In the genomic region with DNA sequence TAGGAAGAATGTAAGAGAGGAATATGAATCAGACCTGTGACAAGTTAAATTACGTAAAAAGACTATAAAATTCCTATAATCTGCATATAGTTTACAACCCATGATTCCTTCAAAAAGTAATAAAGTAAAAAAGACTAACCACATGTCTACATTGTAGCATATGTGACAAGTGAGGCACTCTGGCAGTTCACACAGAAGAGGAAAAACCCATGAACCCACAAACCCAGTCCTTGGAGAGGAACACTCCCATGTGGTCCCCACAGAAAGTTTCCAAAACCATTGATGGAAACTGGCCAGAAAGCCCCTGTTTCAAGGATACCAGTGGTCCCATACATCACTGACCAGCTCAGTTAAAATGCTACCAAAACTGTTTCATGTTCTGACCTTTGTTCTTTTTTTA, we compare ENCODE assay signal across 28 cellular contexts. TPM values are rescaled to one million over a fixed set of nuclear protein-coding genes. Genes with fewer than 3 reads are reported as not detected.
DNase-seq lines count a peak whose midpoint lies in the region; ATAC-seq, FAIRE-seq and TF ChIP-seq lines count a peak whose summit lies in the region.
"Had no signal": no experiment of that assay in that cellular context is flagged by ENCODE, and none has a peak within 500 bp of the region (broad histone marks: within the 10 kb centered on the region; RNA-seq: fewer than 3 reads in every experiment).

No MANE protein-coding gene starts in this region.

- TF ChIP-seq CTCF in Panc1 (IDR thresholded peaks at IDR 0.05) (no peak), fibroblast of villous mesenchyme (IDR thresholded peaks at IDR 0.05; ENCODE audit: insufficient read depth, low read depth, low read length) (no peak)

- no peak for FAIRE-seq in small intestine (lab: Jason Lieb, UNC)
- FAIRE-seq: HepG2 had no signal

- BruUV-seq in Panc1 (replicated peaks; lab: Mats Ljungman, UMichigan): no TSS peak

- H3K36me3 ChIP-seq in Panc1 (ENCODE audit: control insufficient read depth, insufficient read depth, low read length) (no peaks in the 10 kb centered on the region), small intestine (ENCODE audit: control insufficient read depth in 2 of 2, insufficient read depth in 2 of 2, low read length in 2 of 2) (no peaks in the 10 kb centered on the region)
- H3K36me3 ChIP-seq: brain microvascular endothelial cell, colonic mucosa, HAP-1, ovary, thyroid gland had no signal

- H3K27me3 ChIP-seq in Panc1 (ENCODE audit: control insufficient read depth, insufficient read depth, low read length) (no peaks in the 10 kb centered on the region), small intestine (ENCODE audit: control insufficient read depth in 2 of 2, insufficient read depth in 2 of 2, low read length in 2 of 2) (no peaks in the 10 kb centered on the region)
- H3K27me3 ChIP-seq: brain microvascular endothelial cell, colonic mucosa, foreskin keratinocyte, ovary, thyroid gland had no signal

- H3K9me3 ChIP-seq in Panc1 (ENCODE audit: control insufficient read depth, insufficient read depth, low read depth, low read length) (no peaks in the 10 kb centered on the region), small intestine (ENCODE audit: control insufficient read depth, low read depth) (no peaks in the 10 kb centered on the region)
- H3K9me3 ChIP-seq: colonic mucosa, HAP-1, ovary, thyroid gland had no signal

- peaks cover 10% of the 10 kb centered on the region for H3K36me3 Mint-ChIP-seq in activated naive CD4-positive, alpha-beta T cell treated with anti-CD3 and anti-CD28 coated beads for 36 hours (ENCODE audit: low read depth)
- H3K36me3 Mint-ChIP-seq in stimulated activated naive B cell treated with anti-CD40 and anti-IgM and Interleukin-4, amounts not matched to agents 10 μg/mL and 1 μg/mL and 100 μg/mL, for 72 hours: peaks cover 3 to 6% of the 10 kb centered on the region in 2 donors
- H3K36me3 Mint-ChIP-seq: immature natural killer cell had no signal

- intact Hi-C loops in activated naive CD4-positive, alpha-beta T cell treated with anti-CD3 and anti-CD28 coated beads for 36 hours (cut with micrococcal nuclease): no loop called here
- intact Hi-C loops in Panc1 (cut with micrococcal nuclease; ENCODE audit: unreplicated experiment): no loop called here

- no peak for ATAC-seq in Panc1
- ATAC-seq in stimulated activated naive B cell treated with anti-CD40 and anti-IgM and Interleukin-4, amounts not matched to agents 10 μg/mL and 1 μg/mL and 100 μg/mL, for 72 hours (replicated peaks): peak; percentile 54 to 68
- ATAC-seq: foreskin keratinocyte; HepG2; left lobe of liver; naive thymus-derived CD4-positive, alpha-beta T cell had no signal

- no peaks in the 10 kb centered on the region for H3K27me3 Mint-ChIP-seq in activated naive CD4-positive, alpha-beta T cell treated with anti-CD3 and anti-CD28 coated beads for 36 hours (ENCODE audit: low read depth)
- no peaks in the 10 kb centered on the region for H3K27me3 Mint-ChIP-seq in stimulated activated naive B cell treated with anti-CD40 and anti-IgM and Interleukin-4, amounts not matched to agents 10 μg/mL and 1 μg/mL and 100 μg/mL, for 72 hours
- H3K27me3 Mint-ChIP-seq: naive thymus-derived CD4-positive, alpha-beta T cell had no signal

- peak overlapping the region; percentile 4 for H3K27ac Mint-ChIP-seq in activated naive CD4-positive, alpha-beta T cell treated with anti-CD3 and anti-CD28 coated beads for 36 hours
- H3K27ac Mint-ChIP-seq in stimulated activated naive B cell treated with anti-CD40 and anti-IgM and Interleukin-4, amounts not matched to agents 10 μg/mL and 1 μg/mL and 100 μg/mL, for 72 hours: peak overlapping the region; percentile 51

- H3K27ac ChIP-seq in Panc1 (ENCODE audit: low read length): peak overlapping the region; percentile 3; the same call in 1 of the 2 replicates
- H3K27ac ChIP-seq in small intestine (ENCODE audit: low read depth in 1 of 2, low read length in 1 of 2): peak overlapping the region in 1 of 2 donors; percentile 49
- H3K27ac ChIP-seq: brain microvascular endothelial cell, colonic mucosa, foreskin keratinocyte, ovary, thyroid gland had no signal

- H3K4me3 Mint-ChIP-seq in activated naive CD4-positive, alpha-beta T cell treated with anti-CD3 and anti-CD28 coated beads for 36 hours: no peak overlapping the region
- peak overlapping the region in 1 of 2 donors; percentile 59 for H3K4me3 Mint-ChIP-seq in stimulated activated naive B cell treated with anti-CD40 and anti-IgM and Interleukin-4, amounts not matched to agents 10 μg/mL and 1 μg/mL and 100 μg/mL, for 72 hours

- no peaks in the 10 kb centered on the region for H3K9me3 Mint-ChIP-seq in activated naive CD4-positive, alpha-beta T cell treated with anti-CD3 and anti-CD28 coated beads for 36 hours
- H3K9me3 Mint-ChIP-seq in stimulated activated naive B cell treated with anti-CD40 and anti-IgM and Interleukin-4, amounts not matched to agents 10 μg/mL and 1 μg/mL and 100 μg/mL, for 72 hours: no peaks in the 10 kb centered on the region
- H3K9me3 Mint-ChIP-seq: immature natural killer cell; naive thymus-derived CD4-positive, alpha-beta T cell had no signal

- POLR2A ChIA-PET in Panc1 (lab: Charles Lee): no interaction called here

- H3K4me3 ChIP-seq in Panc1 (ENCODE audit: low read depth in 2 of 2, low read length in 2 of 2) (no peak overlapping the region), fibroblast of villous mesenchyme (ENCODE audit: low read depth, low read length) (no peak overlapping the region), small intestine (ENCODE audit: low read depth in 1 of 2, low read length in 2 of 2) (no peak overlapping the region)
- H3K4me3 ChIP-seq: colonic mucosa, HAP-1, ovary, thyroid gland had no signal

- CTCF ChIA-PET in activated naive CD4-positive, alpha-beta T cell treated with anti-CD3 and anti-CD28 coated beads for 36 hours (lab: Charles Lee): no interaction called here
- CTCF ChIA-PET in Panc1 (lab: Charles Lee): no interaction called here

- DNase-seq in activated naive CD4-positive, alpha-beta T cell treated with anti-CD3 and anti-CD28 coated beads for 36 hours: no peak
- DNase-seq in activated naive CD4-positive, alpha-beta T cell treated with anti-CD3 and anti-CD28 coated beads, Interleukin-2, amount 50 U/mL, for 16 hours: no peak
- DNase-seq in Panc1 (ENCODE audit: low read depth, low spot score): no peak
- peak; percentile 7 for DNase-seq in fibroblast of villous mesenchyme (ENCODE audit: low read depth)
- DNase-seq in stimulated activated naive B cell treated with anti-CD40 and anti-IgM and Interleukin-4, amounts not matched to agents 10 μg/mL and 1 μg/mL and 100 μg/mL, for 72 hours: peak; percentile 31
- DNase-seq in small intestine: no peak
- DNase-seq in NCI-H1105 treated with DMSO at 0.1 percent for 48 hours (lab: John Stamatoyannopoulos, UW): no peak
- DNase-seq in activated gamma-delta T cell (lab: John Stamatoyannopoulos, UW): no peak
- DNase-seq: ACHN; brain microvascular endothelial cell; C1 segment of cervical spinal cord; colonic mucosa; effector memory CD4-positive, alpha-beta T cell; foreskin keratinocyte; immature natural killer cell; mesenchymal stem cell; naive thymus-derived CD4-positive, alpha-beta T cell; NCI-H2081 treated with DMSO at 0.1 percent for 48 hours; NCI-H774; ovary; right cardiac atrium; stimulated activated CD4-positive, alpha-beta T cell treated with anti-CD3 and anti-CD28 coated beads, Interleukin-4, amount 100 ng/mL, for 1 hour; stimulated activated naive CD4-positive, alpha-beta T cell treated with Interleukin-2 at 50 U/mL for 16 hours; T1000; thyroid gland had no signal

- H3K4me1 Mint-ChIP-seq in activated naive CD4-positive, alpha-beta T cell treated with anti-CD3 and anti-CD28 coated beads for 36 hours (ENCODE audit: low read depth): peaks cover 80% of the 10 kb centered on the region
- H3K4me1 Mint-ChIP-seq in stimulated activated naive B cell treated with anti-CD40 and anti-IgM and Interleukin-4, amounts not matched to agents 10 μg/mL and 1 μg/mL and 100 μg/mL, for 72 hours: peaks cover 34 to 75% of the 10 kb centered on the region in 2 donors

- in situ Hi-C loops in Panc1 (cut with HindIII; ENCODE audit: low pct_unique_long_range_greater_than_20kb, low sequenced_read_pairs): no loop called here

- peaks cover 14% of the 10 kb centered on the region for H3K4me1 ChIP-seq in Panc1 (ENCODE audit: control insufficient read depth, insufficient read depth, low read length)
- H3K4me1 ChIP-seq in small intestine (ENCODE audit: control insufficient read depth in 2 of 2, insufficient read depth in 1 of 2, low read depth in 1 of 2, low read length in 1 of 2): peaks cover 5 to 6% of the 10 kb centered on the region in 2 donors
- H3K4me1 ChIP-seq: colonic mucosa, HAP-1, thyroid gland had no signal

- 21 to 61% (median 52%) methylated on average over 1 of the region's 1 CpG for WGBS in small intestine, 3 donors

RNA-seq across cellular contexts. Expression of a gene that starts 15.7 kb away (rescaled TPM):
- 10 to 100 TPM; 27.4 to 29.3 TPM for total RNA-seq in activated naive CD4-positive, alpha-beta T cell treated with anti-CD3 and anti-CD28 coated beads for 36 hours
- total RNA-seq in Panc1 (2021; ENCODE audit: unreplicated experiment): 3.6 TPM
- polyA plus RNA-seq in Panc1 (2012; ENCODE audit: insufficient read length): 2.9 TPM
- 3.9 and 4.5 TPM in 2 replicates for total RNA-seq in fibroblast of villous mesenchyme
- polyA plus RNA-seq in small intestine: 1 to 10 TPM; 6.2 to 9.2 (median 6.5) TPM

Comparison
In these comparisons a context has a peak if more than half of its experiments do, and no peak if none do; other contexts are left out.
1. DNase-seq: peak in fibroblast of villous mesenchyme (single experiment) and stimulated activated naive B cell treated with anti-CD40 and anti-IgM and Interleukin-4, amounts not matched to agents 10 μg/mL and 1 μg/mL and 100 μg/mL, for 72 hours (single experiment); none in activated naive CD4-positive, alpha-beta T cell treated with anti-CD3 and anti-CD28 coated beads for 36 hours (single experiment), activated naive CD4-positive, alpha-beta T cell treated with anti-CD3 and anti-CD28 coated beads, Interleukin-2, amount 50 U/mL, for 16 hours (single experiment), Panc1 (single experiment), small intestine (single experiment), NCI-H1105 treated with DMSO at 0.1 percent for 48 hours (single experiment) and activated gamma-delta T cell (single experiment).